Comparison of ENCODE assay signal across 17 cellular contexts in the genomic region with DNA sequence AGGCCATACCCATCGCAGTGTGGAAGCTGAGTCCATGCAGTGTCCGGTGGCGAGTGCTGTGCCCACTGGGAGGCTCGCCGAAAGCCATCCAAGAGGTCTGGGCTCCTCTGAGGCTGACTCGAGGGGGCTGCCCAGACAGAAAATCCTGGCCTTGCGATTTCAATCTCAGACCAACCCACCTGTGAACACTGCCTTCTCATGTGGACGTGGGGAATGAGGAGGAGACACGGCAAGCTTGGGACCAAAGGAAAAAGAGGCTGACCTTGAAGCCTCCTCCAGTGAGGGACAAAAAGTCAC.
DNase-seq lines count a peak whose midpoint lies in the region; ATAC-seq and TF ChIP-seq lines count a peak whose summit lies in the region.
"Had no signal": no experiment of that assay in that cellular context is flagged by ENCODE, and none has a peak within 500 bp of the region (broad histone marks: within the 10 kb centered on the region; RNA-seq: fewer than 3 reads in every experiment).

No MANE protein-coding gene starts in this region.

- H4K91ac ChIP-seq in trophoblast cell (ENCODE audit: low read depth, low read length), result peak overlapping the region; percentile 96

- H2BK5ac ChIP-seq in trophoblast cell (ENCODE audit: low read depth, low read length, poor library complexity), result peak overlapping the region; percentile 88

- WGBS in right lobe of liver (ENCODE audit: insufficient coverage, low coverage, low lambda C conversion rate, missing lambda C conversion rate), result 80% methylated on average over 3 of the region's 9 CpGs
- WGBS in trophoblast cell (ENCODE audit: extremely low coverage, insufficient coverage, insufficient read length), result no CpG with 5 or more reads among the region's 9 CpGs

- peaks cover 10% of the 10 kb centered on the region for H3K79me2 ChIP-seq in trophoblast cell (ENCODE audit: control insufficient read depth, insufficient read depth, low read length, poor library complexity)

- peak overlapping the region; percentile 18 for H4K8ac ChIP-seq in trophoblast cell (ENCODE audit: low read depth, low read length)

- no peak overlapping the region for H2AFZ ChIP-seq in trophoblast cell (ENCODE audit: insufficient read depth, low read length, poor library complexity)

- H3K27me3 ChIP-seq in right atrium auricular region (no peaks in the 10 kb centered on the region), right lobe of liver (no peaks in the 10 kb centered on the region), trophoblast cell (ENCODE audit: insufficient read depth, low read length) (no peaks in the 10 kb centered on the region)

- no peak overlapping the region for H3K27ac ChIP-seq in right atrium auricular region
- H3K27ac ChIP-seq in right lobe of liver, result peak overlapping the region in 2 of 3 donors; percentile 79 to 96
- H3K27ac ChIP-seq in trophoblast cell (ENCODE audit: low read depth, low read length), result peak overlapping the region; percentile 71
- H3K27ac ChIP-seq: HL-60 had no signal

- peaks cover 0 to 11% of the 10 kb centered on the region in 2 donors for H3K4me1 ChIP-seq in right atrium auricular region
- H3K4me1 ChIP-seq in right lobe of liver, result peaks cover 0 to 42% (median 21%) of the 10 kb centered on the region in 4 donors
- peaks cover 30 to 47% of the 10 kb centered on the region in 2 experiments for H3K4me1 ChIP-seq in trophoblast cell (ENCODE audit: control insufficient read depth in 1 of 2, insufficient read depth in 2 of 2, low read length in 2 of 2)

- ATAC-seq in left ventricle myocardium superior (peak; percentile 5), right lobe of liver (no peak), GM21423 (IDR thresholded peaks at IDR 0.05; ENCODE audit: unreplicated experiment) (no peak)

- no peak for TF ChIP-seq POLR2A in right lobe of liver (IDR thresholded peaks at IDR 0.05)

- H3K9ac ChIP-seq in trophoblast cell (ENCODE audit: low read length), result no peak overlapping the region

- H3K4me3 ChIP-seq in right atrium auricular region, result no peak overlapping the region
- H3K4me3 ChIP-seq in right lobe of liver, result no peak overlapping the region
- H3K4me3 ChIP-seq in trophoblast cell (ENCODE audit: low read depth, low read length), result no peak overlapping the region

- H3K23ac ChIP-seq in trophoblast cell (ENCODE audit: low read length), result no peak overlapping the region

- peaks cover 25% of the 10 kb centered on the region for H3K79me1 ChIP-seq in trophoblast cell (ENCODE audit: low read length)

- intact Hi-C loops in left ventricle myocardium superior (cut with micrococcal nuclease), result no loop called here
- intact Hi-C loops in right lobe of liver (cut with DNase I), result no loop called here

- DNase-seq in left ventricle myocardium superior (no peak), right atrium auricular region (ENCODE audit: low spot score) (no peak), right lobe of liver (no peak), trophoblast cell (no peak), UCSD-AML1 (lab: John Stamatoyannopoulos, UW; ENCODE audit: unreplicated experiment) (no peak), hypothalamus (lab: John Stamatoyannopoulos, UW) (no peak)
- DNase-seq: C1 segment of cervical spinal cord; Calu3; CD4-positive, alpha-beta T cell; DMS 273 treated with DMSO at 0.1 percent for 48 hours; GOT3; HCEC 1CT; HFFc6; IMR-90; KBM-7 had no signal

- H3K36me3 ChIP-seq in right atrium auricular region, result no peaks in the 10 kb centered on the region
- H3K36me3 ChIP-seq in right lobe of liver, result no peaks in the 10 kb centered on the region
- H3K36me3 ChIP-seq in trophoblast cell (ENCODE audit: control insufficient read depth in 1 of 2, insufficient read depth in 2 of 2, low read length in 2 of 2), result no peaks in the 10 kb centered on the region

- H3K4me2 ChIP-seq in trophoblast cell (ENCODE audit: low read length), result peak overlapping the region; percentile 17

- TF ChIP-seq CTCF in right atrium auricular region (IDR thresholded peaks at IDR 0.05) (no peak), right lobe of liver (IDR thresholded peaks at IDR 0.05) (no peak)

- H3K9me3 ChIP-seq in right atrium auricular region, result no peaks in the 10 kb centered on the region
- no peaks in the 10 kb centered on the region for H3K9me3 ChIP-seq in right lobe of liver
- peaks cover 10% of the 10 kb centered on the region for H3K9me3 ChIP-seq in trophoblast cell (ENCODE audit: insufficient read depth, low read depth, low read length)

- H4K12ac ChIP-seq in trophoblast cell (ENCODE audit: low read depth, low read length), result no peak overlapping the region

- peak overlapping the region; percentile 95 for H2BK12ac ChIP-seq in trophoblast cell (ENCODE audit: low read length)

- H2AK5ac ChIP-seq in trophoblast cell (ENCODE audit: low read length), result peak overlapping the region; percentile 97

- H3K14ac ChIP-seq in trophoblast cell (ENCODE audit: low read length), result peak overlapping the region; percentile 85

- H3K18ac ChIP-seq in trophoblast cell (ENCODE audit: low read length), result peak overlapping the region; percentile 96

- peak overlapping the region; percentile 90 for H2BK120ac ChIP-seq in trophoblast cell (ENCODE audit: insufficient read depth, low read length, poor library complexity)

- H3K4ac ChIP-seq in trophoblast cell (ENCODE audit: low read depth, low read length), result peak overlapping the region; percentile 31

Comparison
In these comparisons a context has a peak if more than half of its experiments do, and no peak if none do; other contexts are left out.
1. H3K27ac ChIP-seq: peak in right lobe of liver (2 of 3) and trophoblast cell (single experiment); none in right atrium auricular region (0 of 2).